ENCODE assay signal across 8 cellular contexts in genomic region chr16:56451753-56452689, GRCh38. TPM values are rescaled to one million over a fixed set of nuclear protein-coding genes. Genes with fewer than 3 reads are reported as not detected.
DNase-seq lines count a peak whose midpoint lies in the region; ATAC-seq and TF ChIP-seq lines count a peak whose summit lies in the region.

No MANE protein-coding gene starts in this region.

- peak overlapping the region; percentile 71 for H3K4me2 ChIP-seq in MM.1S (ENCODE audit: low read depth, low read length)
- peak overlapping the region; percentile 80 for H3K4me2 ChIP-seq in neural progenitor cell

- H3K4me3 Mint-ChIP-seq in HFFc6, result peak overlapping the region; percentile 98
- H3K4me3 Mint-ChIP-seq in activated CD8-positive, alpha-beta T cell treated with anti-CD3 and anti-CD28 coated beads, Interleukin-2, amount 10 ng/mL, durations not matched to agents 7 days and 5 days, result peak overlapping the region; percentile 90
- H3K4me3 Mint-ChIP-seq in neural progenitor cell, result peak overlapping the region; percentile 99

- ATAC-seq in activated CD8-positive, alpha-beta T cell treated with anti-CD3 and anti-CD28 coated beads, Interleukin-2, amount 10 ng/mL, durations not matched to agents 7 days and 5 days, result peak; percentile 53

- CTCF ChIA-PET in A673 (lab: Charles Lee), result no interaction called here
- CTCF ChIA-PET in activated CD8-positive, alpha-beta T cell treated with anti-CD3 and anti-CD28 coated beads, Interleukin-2, amount 10 ng/mL, durations not matched to agents 7 days and 5 days (lab: Charles Lee), result interaction anchor here (1.0 to 3.8 kb wide), 5 partner anchors 8 to 250 kb away, joined by 3 to 15 read pairs (median 6); no protein-coding TSS in a partner anchor

- BruUV-seq in A673 (replicated peaks; lab: Mats Ljungman, UMichigan), result TSS peak; percentile 52

- peaks cover 54% of the 10 kb centered on the region for H3K36me3 Mint-ChIP-seq in HFFc6 (ENCODE audit: low read depth)
- peaks cover 57% of the 10 kb centered on the region for H3K36me3 Mint-ChIP-seq in activated CD8-positive, alpha-beta T cell treated with anti-CD3 and anti-CD28 coated beads, Interleukin-2, amount 10 ng/mL, durations not matched to agents 7 days and 5 days (ENCODE audit: low read depth)
- peaks cover 15% of the 10 kb centered on the region for H3K36me3 Mint-ChIP-seq in neural progenitor cell

- H4K20me1 ChIP-seq in MM.1S (ENCODE audit: insufficient read depth, low read length) (peaks cover 9% of the 10 kb centered on the region; the same call in 1 of the 2 replicates), neural progenitor cell (ENCODE audit: low read depth) (peaks cover 52% of the 10 kb centered on the region)

- H3K27me3 Mint-ChIP-seq in HFFc6 (ENCODE audit: insufficient read depth), result peaks cover 1% of the 10 kb centered on the region; the same call in 1 of the 2 replicates
- no peaks in the 10 kb centered on the region for H3K27me3 Mint-ChIP-seq in activated CD8-positive, alpha-beta T cell treated with anti-CD3 and anti-CD28 coated beads, Interleukin-2, amount 10 ng/mL, durations not matched to agents 7 days and 5 days (ENCODE audit: low read depth)
- no peaks in the 10 kb centered on the region for H3K27me3 Mint-ChIP-seq in neural progenitor cell (ENCODE audit: insufficient read depth, low read depth)

- intact Hi-C loops in A673 (cut with micrococcal nuclease; ENCODE audit: unreplicated experiment), result no loop called here

- no peaks in the 10 kb centered on the region for H3K9me2 ChIP-seq in MM.1S (replicated peaks; ENCODE audit: insufficient read depth, low read length)

- H2AFZ ChIP-seq in MM.1S (ENCODE audit: low read length) (peak overlapping the region; percentile 50), neural progenitor cell (replicated peaks) (peak overlapping the region; percentile 86)

- H3K4me1 Mint-ChIP-seq in HFFc6 (ENCODE audit: low read depth), result peaks cover 50% of the 10 kb centered on the region
- peaks cover 54% of the 10 kb centered on the region for H3K4me1 Mint-ChIP-seq in activated CD8-positive, alpha-beta T cell treated with anti-CD3 and anti-CD28 coated beads, Interleukin-2, amount 10 ng/mL, durations not matched to agents 7 days and 5 days (ENCODE audit: low read depth)
- peaks cover 30% of the 10 kb centered on the region for H3K4me1 Mint-ChIP-seq in neural progenitor cell

- no peaks in the 10 kb centered on the region for H3K9me3 ChIP-seq in A673 (ENCODE audit: low read depth, low read length, poor library complexity, severe bottlenecking)
- H3K9me3 ChIP-seq in MM.1S (replicated peaks; ENCODE audit: insufficient read depth, low read length), result no peaks in the 10 kb centered on the region
- H3K9me3 ChIP-seq in neural progenitor cell (ENCODE audit: low read depth), result no peaks in the 10 kb centered on the region

- 0 out of 2 replicates have a peak, but pooled peaks cover 12% of the 10 kb centered on the region for H3F3A ChIP-seq in MM.1S (ENCODE audit: insufficient read depth, low read length)
- H3F3A ChIP-seq in neural progenitor cell (ENCODE audit: low read depth), result no peaks in the 10 kb centered on the region

- peak overlapping the region; percentile 90 for H3K27ac ChIP-seq in A673 (ENCODE audit: low read depth, low read length, poor library complexity, severe bottlenecking)
- peak overlapping the region; percentile 52; the same call in 1 of the 2 replicates for H3K27ac ChIP-seq in MM.1S (ENCODE audit: low read length)
- H3K27ac ChIP-seq in neural progenitor cell, result peak overlapping the region; percentile 14

- H3K27ac Mint-ChIP-seq in HFFc6 (peak overlapping the region; percentile 95), neural progenitor cell (peak overlapping the region; percentile 15)
- H3K27ac Mint-ChIP-seq in activated CD8-positive, alpha-beta T cell treated with anti-CD3 and anti-CD28 coated beads, Interleukin-2, amount 10 ng/mL, durations not matched to agents 7 days and 5 days, result peak overlapping the region; percentile 93

- H3K9ac ChIP-seq in MM.1S (ENCODE audit: low read length) (peak overlapping the region; percentile 86), neural progenitor cell (peak overlapping the region; percentile 57)

- POLR2A ChIA-PET in A673 (lab: Charles Lee; ENCODE audit: low non-redundant PET), result no interaction called here
- POLR2A ChIA-PET in activated CD8-positive, alpha-beta T cell treated with anti-CD3 and anti-CD28 coated beads, Interleukin-2, amount 10 ng/mL, durations not matched to agents 7 days and 5 days (lab: Charles Lee), result interaction anchor here (0.6 to 1.4 kb wide), 7 partner anchors 9 to 95 kb away, joined by 3 to 6 read pairs (median 4); partner anchors contain the start of gene AMFR

- peaks cover 70% of the 10 kb centered on the region for H3K79me2 ChIP-seq in MM.1S (ENCODE audit: low read length)
- peaks cover 71% of the 10 kb centered on the region for H3K79me2 ChIP-seq in neural progenitor cell (ENCODE audit: low read depth)

- H3K4me1 ChIP-seq in A673 (ENCODE audit: insufficient read depth, low read length, poor library complexity, severe bottlenecking) (peaks cover 38% of the 10 kb centered on the region), MM.1S (ENCODE audit: low read length) (peaks cover 22% of the 10 kb centered on the region), neural progenitor cell (peaks cover 25% of the 10 kb centered on the region)

- peaks cover 36% of the 10 kb centered on the region for H3K36me3 ChIP-seq in A673 (ENCODE audit: insufficient read depth, low read length, poor library complexity, severe bottlenecking)
- H3K36me3 ChIP-seq in GM06990 (ENCODE audit: control insufficient read depth, insufficient read depth, low read length), result peaks cover 7% of the 10 kb centered on the region
- H3K36me3 ChIP-seq in MM.1S (replicated peaks; ENCODE audit: insufficient read depth, low read length), result peaks cover 4% of the 10 kb centered on the region; the same call in 1 of the 2 replicates
- H3K36me3 ChIP-seq in neural progenitor cell, result peaks cover 16% of the 10 kb centered on the region

- peak; percentile 57 for DNase-seq in A673 (ENCODE audit: low spot score)
- no peak for DNase-seq in GM06990 (ENCODE audit: extremely low read depth, insufficient read length)
- DNase-seq in HFFc6, result peak; percentile 50
- peak; percentile 17 for DNase-seq in MM.1S
- DNase-seq in activated CD8-positive, alpha-beta T cell treated with anti-CD3 and anti-CD28 coated beads, Interleukin-2, amount 10 ng/mL, durations not matched to agents 7 days and 5 days, result peak; percentile 35
- DNase-seq in fibroblast of villous mesenchyme (ENCODE audit: low read depth), result peak; percentile 39
- DNase-seq in neural progenitor cell (ENCODE audit: low spot score), result peak; percentile 78
- DNase-seq in SIG-M5 (lab: John Stamatoyannopoulos, UW), result no peak

- H3K4me3 ChIP-seq in A673 (ENCODE audit: low read depth, low read length, poor library complexity, severe bottlenecking), result peak overlapping the region; percentile 81
- H3K4me3 ChIP-seq in GM06990 (replicated peaks; ENCODE audit: low read depth, low read length), result peak overlapping the region; percentile 85
- peak overlapping the region; percentile 86 for H3K4me3 ChIP-seq in MM.1S (ENCODE audit: low read length)
- peak overlapping the region; percentile 94 for H3K4me3 ChIP-seq in fibroblast of villous mesenchyme (ENCODE audit: low read depth, low read length)
- H3K4me3 ChIP-seq in neural progenitor cell, result peak overlapping the region; percentile 80

- TF ChIP-seq CTCF in A673 (conservative IDR thresholded peaks at IDR 0.05; ENCODE audit: low read depth, low read length) (no peak), GM06990 (IDR thresholded peaks at IDR 0.05; ENCODE audit: insufficient read depth, low read length, poor library complexity, severe bottlenecking) (no peak), HFFc6 (IDR thresholded peaks at IDR 0.05) (no peak), MM.1S (IDR thresholded peaks at IDR 0.05; ENCODE audit: low read length) (no peak), fibroblast of villous mesenchyme (IDR thresholded peaks at IDR 0.05; ENCODE audit: insufficient read depth, low read depth, low read length) (no peak), neural progenitor cell (IDR thresholded peaks at IDR 0.05) (no peak)

- H3K9me3 Mint-ChIP-seq in HFFc6 (no peaks in the 10 kb centered on the region), neural progenitor cell (no peaks in the 10 kb centered on the region)
- H3K9me3 Mint-ChIP-seq in activated CD8-positive, alpha-beta T cell treated with anti-CD3 and anti-CD28 coated beads, Interleukin-2, amount 10 ng/mL, durations not matched to agents 7 days and 5 days (ENCODE audit: insufficient read depth), result no peaks in the 10 kb centered on the region

- no peaks in the 10 kb centered on the region for H3K27me3 ChIP-seq in A673 (replicated peaks; ENCODE audit: insufficient read depth, low read depth, low read length, poor library complexity)
- H3K27me3 ChIP-seq in GM06990 (replicated peaks; ENCODE audit: control insufficient read depth, insufficient read depth, low read length), result no peaks in the 10 kb centered on the region
- H3K27me3 ChIP-seq in MM.1S (replicated peaks; ENCODE audit: insufficient read depth, low read length), result no peaks in the 10 kb centered on the region
- no peaks in the 10 kb centered on the region for H3K27me3 ChIP-seq in neural progenitor cell

RNA-seq across cellular contexts. Expression of gene OGFOD1, which starts 0.7 kb away (rescaled TPM):
- total RNA-seq in A673 (2021) (68.4 and 78.1 TPM in 2 replicates), fibroblast of villous mesenchyme (65.6 and 74.7 TPM in 2 replicates), neural progenitor cell (ENCODE audit: low replicate concordance) (65.8 and 73.4 TPM in 2 replicates)
- 10 to 100 TPM; 62.8 to 77.0 (median 74.3) TPM for total RNA-seq in HFFc6 (2021; fragmentation: NEBNext Ultra II Directional; extraction: Animal tissue kit (Norgen Biotek cat#: 25700))
- total RNA-seq in activated CD8-positive, alpha-beta T cell treated with anti-CD3 and anti-CD28 coated beads, Interleukin-2, amount 10 ng/mL, durations not matched to agents 7 days and 5 days, result 10 to 100 TPM; 41.8 to 42.0 TPM

RNA-seq across cellular contexts. Expression of gene NUDT21, which starts 0.9 kb away (rescaled TPM):
- total RNA-seq in A673 (2021), result 220 and 231 TPM in 2 replicates
- total RNA-seq in HFFc6 (2021; fragmentation: NEBNext Ultra II Directional; extraction: Animal tissue kit (Norgen Biotek cat#: 25700)), result 100 to 1,000 TPM; 114 to 150 (median 138) TPM
- 100 to 1,000 TPM; 237 TPM for total RNA-seq in activated CD8-positive, alpha-beta T cell treated with anti-CD3 and anti-CD28 coated beads, Interleukin-2, amount 10 ng/mL, durations not matched to agents 7 days and 5 days
- 59.9 and 83.8 TPM in 2 replicates for total RNA-seq in fibroblast of villous mesenchyme
- total RNA-seq in neural progenitor cell (ENCODE audit: low replicate concordance), result 165 and 256 TPM in 2 replicates

RNA-seq across cellular contexts. Expression of gene AMFR, which starts 26.7 kb away (rescaled TPM):
- total RNA-seq in A673 (2021) (48.1 and 51.3 TPM in 2 replicates), fibroblast of villous mesenchyme (244 and 302 TPM in 2 replicates), neural progenitor cell (ENCODE audit: low replicate concordance) (38.7 and 51.3 TPM in 2 replicates)
- 100 to 1,000 TPM; 104 to 117 (median 112) TPM for total RNA-seq in HFFc6 (2021; fragmentation: NEBNext Ultra II Directional; extraction: Animal tissue kit (Norgen Biotek cat#: 25700))
- total RNA-seq in activated CD8-positive, alpha-beta T cell treated with anti-CD3 and anti-CD28 coated beads, Interleukin-2, amount 10 ng/mL, durations not matched to agents 7 days and 5 days, result 10 to 100 TPM; 39.0 to 47.5 TPM

Comparison
In these comparisons a context has a peak if more than half of its experiments do, and no peak if none do; other contexts are left out.
1. DNase-seq: peak in A673 (single experiment), HFFc6 (single experiment), MM.1S (single experiment), activated CD8-positive, alpha-beta T cell treated with anti-CD3 and anti-CD28 coated beads, Interleukin-2, amount 10 ng/mL, durations not matched to agents 7 days and 5 days (single experiment), fibroblast of villous mesenchyme (single experiment) and neural progenitor cell (single experiment); none in GM06990 (single experiment) and SIG-M5 (single experiment).
2. H3K27ac ChIP-seq: peak in every context shown above with its lines; median percentile 90 in A673; 52 in MM.1S; 14 in neural progenitor cell.
3. H3K27ac Mint-ChIP-seq: peak in every context shown above with its lines; median percentile 95 in HFFc6; 93 in activated CD8-positive, alpha-beta T cell treated with anti-CD3 and anti-CD28 coated beads, Interleukin-2, amount 10 ng/mL, durations not matched to agents 7 days and 5 days; 15 in neural progenitor cell.
4. Peak in every context shown above with its lines, with median percentiles within 50 percentile points of each other: H3K4me3 ChIP-seq and H3K4me3 Mint-ChIP-seq.